2 cellular contexts compared by ENCODE assay signal in genomic region chr11:662689-663274, GRCh38.
TF ChIP-seq lines count a peak whose summit lies in the region.

No MANE protein-coding gene starts in this region.

TF ChIP-seq in Ishikawa, 13 proteins besides CTCF, POLR2A, EP300 and RAD21:
- TF ChIP-seq TAF1 (IDR thresholded peaks at IDR 0.05; ENCODE audit: low read depth) (no peak), CEBPB (IDR thresholded peaks at IDR 0.05) (no peak), FOXM1 (IDR thresholded peaks at IDR 0.05; ENCODE audit: borderline replicate concordance, low read depth) (no peak), CREB1 (IDR thresholded peaks at IDR 0.05; ENCODE audit: low read depth) (no peak), ZBTB7A (IDR thresholded peaks at IDR 0.05; ENCODE audit: low read depth) (no peak), NFIC (IDR thresholded peaks at IDR 0.05) (no peak; the same call in 1 of the 2 replicates)

TF ChIP-seq in H1, 55 proteins besides CTCF, POLR2A, EP300 and RAD21:
- TF ChIP-seq YY1 (IDR thresholded peaks at IDR 0.05; ENCODE audit: low read depth, low read length) (0 out of 2 replicates have a peak, but pooled peaks have one; percentile 20), GABPA (IDR thresholded peaks at IDR 0.05; ENCODE audit: borderline replicate concordance, insufficient read depth, low read length) (peak; percentile 72; the same call in 1 of the 2 replicates), ASH2L (IDR thresholded peaks at IDR 0.05; ENCODE audit: low read length) (no peak), NANOG (IDR thresholded peaks at IDR 0.05; ENCODE audit: insufficient read depth, low read depth, low read length, poor library complexity, severe bottlenecking) (no peak)
TF ChIP-seq in H1: peak in this region for 2.
